2 cellular contexts compared by ENCODE assay signal in the genomic region with DNA sequence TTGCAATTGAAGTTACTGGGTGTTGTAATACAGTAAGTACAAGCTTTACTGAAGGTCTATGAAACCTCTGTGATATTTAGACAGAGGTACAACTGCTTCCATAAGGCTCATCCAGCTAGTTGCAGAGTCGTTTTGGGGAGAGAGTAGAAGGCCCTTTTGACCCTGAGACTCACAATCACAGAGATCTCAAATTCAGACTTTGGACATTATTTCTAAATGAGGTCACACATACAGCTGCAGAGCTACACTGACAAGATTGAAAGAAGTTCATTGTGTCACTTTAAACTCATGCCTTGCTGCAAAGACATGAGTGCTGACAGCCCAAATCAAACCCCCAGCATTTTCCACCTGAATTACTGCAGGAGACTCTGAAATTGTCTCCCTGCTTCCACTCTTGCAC.
TF ChIP-seq lines count a peak whose summit lies in the region.

No MANE protein-coding gene starts in this region.

TF ChIP-seq in liver, 16 proteins besides CTCF, POLR2A, EP300 and RAD21 (continued from another document):
- TF ChIP-seq JUND (IDR thresholded peaks at IDR 0.05) (peak; percentile 64 to 70), RXRA (IDR thresholded peaks at IDR 0.05) (peak; percentile 16 to 44), FOXA2 (IDR thresholded peaks at IDR 0.05) (no peak), NR2F2 (IDR thresholded peaks at IDR 0.05) (no peak), FOXA1 (IDR thresholded peaks at IDR 0.05) (no peak), GABPA (IDR thresholded peaks at IDR 0.05 in 1 of 2, conservative IDR thresholded peaks at IDR 0.05 in 1 of 2) (no peak), HNF4G (IDR thresholded peaks at IDR 0.05) (peak; percentile 28), TAF1 (conservative IDR thresholded peaks at IDR 0.05) (no peak), HNF4A (conservative IDR thresholded peaks at IDR 0.05) (peak; percentile 85 to 87), YY1 (IDR thresholded peaks at IDR 0.05) (no peak)
- TF ChIP-seq, protein P1, sequence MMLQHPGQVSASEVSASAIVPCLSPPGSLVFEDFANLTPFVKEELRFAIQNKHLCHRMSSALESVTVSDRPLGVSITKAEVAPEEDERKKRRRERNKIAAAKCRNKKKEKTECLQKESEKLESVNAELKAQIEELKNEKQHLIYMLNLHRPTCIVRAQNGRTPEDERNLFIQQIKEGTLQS (IDR thresholded peaks at IDR 0.05): no peak
- TF ChIP-seq, protein P2, sequence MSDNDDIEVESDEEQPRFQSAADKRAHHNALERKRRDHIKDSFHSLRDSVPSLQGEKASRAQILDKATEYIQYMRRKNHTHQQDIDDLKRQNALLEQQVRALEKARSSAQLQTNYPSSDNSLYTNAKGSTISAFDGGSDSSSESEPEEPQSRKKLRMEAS (IDR thresholded peaks at IDR 0.05): no peak
- TF ChIP-seq, protein P3, sequence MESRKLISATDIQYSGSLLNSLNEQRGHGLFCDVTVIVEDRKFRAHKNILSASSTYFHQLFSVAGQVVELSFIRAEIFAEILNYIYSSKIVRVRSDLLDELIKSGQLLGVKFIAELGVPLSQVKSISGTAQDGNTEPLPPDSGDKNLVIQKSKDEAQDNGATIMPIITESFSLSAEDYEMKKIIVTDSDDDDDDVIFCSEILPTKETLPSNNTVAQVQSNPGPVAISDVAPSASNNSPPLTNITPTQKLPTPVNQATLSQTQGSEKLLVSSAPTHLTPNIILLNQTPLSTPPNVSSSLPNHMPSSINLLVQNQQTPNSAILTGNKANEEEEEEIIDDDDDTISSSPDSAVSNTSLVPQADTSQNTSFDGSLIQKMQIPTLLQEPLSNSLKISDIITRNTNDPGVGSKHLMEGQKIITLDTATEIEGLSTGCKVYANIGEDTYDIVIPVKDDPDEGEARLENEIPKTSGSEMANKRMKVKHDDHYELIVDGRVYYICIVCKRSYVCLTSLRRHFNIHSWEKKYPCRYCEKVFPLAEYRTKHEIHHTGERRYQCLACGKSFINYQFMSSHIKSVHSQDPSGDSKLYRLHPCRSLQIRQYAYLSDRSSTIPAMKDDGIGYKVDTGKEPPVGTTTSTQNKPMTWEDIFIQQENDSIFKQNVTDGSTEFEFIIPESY (IDR thresholded peaks at IDR 0.05): no peak

TF ChIP-seq in SK-N-SH, 30 proteins besides CTCF, POLR2A, EP300 and RAD21 (continued from another document):
- no peak for TF ChIP-seq RFX5 (IDR thresholded peaks at IDR 0.05; ENCODE audit: low read length)
- TF ChIP-seq, protein P4, sequence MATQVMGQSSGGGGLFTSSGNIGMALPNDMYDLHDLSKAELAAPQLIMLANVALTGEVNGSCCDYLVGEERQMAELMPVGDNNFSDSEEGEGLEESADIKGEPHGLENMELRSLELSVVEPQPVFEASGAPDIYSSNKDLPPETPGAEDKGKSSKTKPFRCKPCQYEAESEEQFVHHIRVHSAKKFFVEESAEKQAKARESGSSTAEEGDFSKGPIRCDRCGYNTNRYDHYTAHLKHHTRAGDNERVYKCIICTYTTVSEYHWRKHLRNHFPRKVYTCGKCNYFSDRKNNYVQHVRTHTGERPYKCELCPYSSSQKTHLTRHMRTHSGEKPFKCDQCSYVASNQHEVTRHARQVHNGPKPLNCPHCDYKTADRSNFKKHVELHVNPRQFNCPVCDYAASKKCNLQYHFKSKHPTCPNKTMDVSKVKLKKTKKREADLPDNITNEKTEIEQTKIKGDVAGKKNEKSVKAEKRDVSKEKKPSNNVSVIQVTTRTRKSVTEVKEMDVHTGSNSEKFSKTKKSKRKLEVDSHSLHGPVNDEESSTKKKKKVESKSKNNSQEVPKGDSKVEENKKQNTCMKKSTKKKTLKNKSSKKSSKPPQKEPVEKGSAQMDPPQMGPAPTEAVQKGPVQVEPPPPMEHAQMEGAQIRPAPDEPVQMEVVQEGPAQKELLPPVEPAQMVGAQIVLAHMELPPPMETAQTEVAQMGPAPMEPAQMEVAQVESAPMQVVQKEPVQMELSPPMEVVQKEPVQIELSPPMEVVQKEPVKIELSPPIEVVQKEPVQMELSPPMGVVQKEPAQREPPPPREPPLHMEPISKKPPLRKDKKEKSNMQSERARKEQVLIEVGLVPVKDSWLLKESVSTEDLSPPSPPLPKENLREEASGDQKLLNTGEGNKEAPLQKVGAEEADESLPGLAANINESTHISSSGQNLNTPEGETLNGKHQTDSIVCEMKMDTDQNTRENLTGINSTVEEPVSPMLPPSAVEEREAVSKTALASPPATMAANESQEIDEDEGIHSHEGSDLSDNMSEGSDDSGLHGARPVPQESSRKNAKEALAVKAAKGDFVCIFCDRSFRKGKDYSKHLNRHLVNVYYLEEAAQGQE (IDR thresholded peaks at IDR 0.05; ENCODE audit: low read depth, low read length): no peak
- no peak for TF ChIP-seq SIN3A (IDR thresholded peaks at IDR 0.05; ENCODE audit: borderline replicate concordance, low read depth, low read length)
- TF ChIP-seq YY1 (IDR thresholded peaks at IDR 0.05; ENCODE audit: low read depth): no peak
- no peak for TF ChIP-seq MXI1 (IDR thresholded peaks at IDR 0.05; ENCODE audit: low read depth, low read length)
- TF ChIP-seq, protein P2 (IDR thresholded peaks at IDR 0.05; ENCODE audit: low read depth): no peak
- no peak for TF ChIP-seq FOXJ3 (CRISPR knock-in tag; IDR thresholded peaks at IDR 0.05)
- no peak for TF ChIP-seq RCOR1 (IDR thresholded peaks at IDR 0.05; ENCODE audit: low read length)
